In genomic region chr6:2876210-2877056, GRCh38 we compare ENCODE assay signal across 8 cellular contexts. TPM values are rescaled to one million over a fixed set of nuclear protein-coding genes. Genes with fewer than 3 reads are reported as not detected.
DNase-seq lines count a peak whose midpoint lies in the region; ATAC-seq and TF ChIP-seq lines count a peak whose summit lies in the region.

No MANE protein-coding gene starts in this region.

- POLR2A ChIA-PET in activated B cell treated with CpG ODN at 0.5 μM for 24 hours (lab: Charles Lee) = interaction anchor here (1.0 to 3.0 kb wide), 4 partner anchors 30 to 192 kb away, joined by 3 to 13 read pairs (median 6); partner anchors contain the start of gene RIPK1
- POLR2A ChIA-PET in naive thymus-derived CD8-positive, alpha-beta T cell (lab: Charles Lee) = interaction anchor here (0.5 to 6.8 kb wide), 12 partner anchors 12 to 95 kb away, joined by 3 to 56 read pairs (median 6); partner anchors contain the start of genes SERPINB1 and SERPINB6

- peaks cover 4% of the 10 kb centered on the region for H3K9me3 Mint-ChIP-seq in activated B cell treated with CpG ODN at 0.5 μM for 24 hours
- peaks cover 0 to 6% (median 2%) of the 10 kb centered on the region in 9 donors for H3K9me3 Mint-ChIP-seq in naive thymus-derived CD8-positive, alpha-beta T cell

- peaks cover 85% of the 10 kb centered on the region for H3K4me1 Mint-ChIP-seq in activated B cell treated with CpG ODN at 0.5 μM for 24 hours
- H3K4me1 Mint-ChIP-seq in naive thymus-derived CD8-positive, alpha-beta T cell = peaks cover 44 to 88% (median 81%) of the 10 kb centered on the region in 4 donors

- CTCF ChIA-PET in activated B cell treated with CpG ODN at 0.5 μM for 24 hours (lab: Charles Lee) = interaction anchor here (0.9 to 4.0 kb wide), 7 partner anchors 9 to 85 kb away, joined by 3 to 25 read pairs (median 3); no protein-coding TSS in a partner anchor

- peaks cover 40% of the 10 kb centered on the region for H3K36me3 Mint-ChIP-seq in activated B cell treated with CpG ODN at 0.5 μM for 24 hours (ENCODE audit: low read depth)
- H3K36me3 Mint-ChIP-seq in naive thymus-derived CD8-positive, alpha-beta T cell = peaks cover 0 to 2% (median 0%) of the 10 kb centered on the region in 3 donors

- no peaks in the 10 kb centered on the region for H3K27me3 Mint-ChIP-seq in activated B cell treated with CpG ODN at 0.5 μM for 24 hours
- no peaks in the 10 kb centered on the region for H3K27me3 Mint-ChIP-seq in naive thymus-derived CD8-positive, alpha-beta T cell

- peak overlapping the region; percentile 88 for H3K4me3 Mint-ChIP-seq in activated B cell treated with CpG ODN at 0.5 μM for 24 hours
- H3K4me3 Mint-ChIP-seq in naive thymus-derived CD8-positive, alpha-beta T cell = peak overlapping the region; percentile 72 to 94 (median 89)

- H3K4me3 ChIP-seq in fibroblast of pulmonary artery (replicated peaks; ENCODE audit: low read depth, low read length) = peak overlapping the region; percentile 43

- no peak for TF ChIP-seq CTCF in activated B cell treated with CpG ODN at 0.5 μM for 24 hours (IDR thresholded peaks at IDR 0.05)
- TF ChIP-seq CTCF in fibroblast of pulmonary artery (IDR thresholded peaks at IDR 0.05; ENCODE audit: low read length, missing control alignments) = no peak

- ATAC-seq in HG03045 (IDR thresholded peaks at IDR 0.05; ENCODE audit: unreplicated experiment) = peak; percentile 43
- ATAC-seq in activated B cell treated with CpG ODN at 0.5 μM for 24 hours (ENCODE audit: low read depth) = peak; percentile 23
- peak; percentile 15 to 24 for ATAC-seq in naive thymus-derived CD8-positive, alpha-beta T cell

- intact Hi-C loops in activated B cell treated with CpG ODN at 0.5 μM for 24 hours (cut with micrococcal nuclease) = loop anchor here (1.0 kb wide), 1 partner anchor 22 kb away; no protein-coding TSS in a partner anchor

- peak overlapping the region; percentile 99 for H3K27ac Mint-ChIP-seq in activated B cell treated with CpG ODN at 0.5 μM for 24 hours
- peak overlapping the region; percentile 91 to 99 (median 96) for H3K27ac Mint-ChIP-seq in naive thymus-derived CD8-positive, alpha-beta T cell

- DNase-seq in Daoy (ENCODE audit: low read depth) (peak; percentile 83), activated B cell treated with CpG ODN at 0.5 μM for 24 hours (no peak), fibroblast of pulmonary artery (ENCODE audit: low read depth) (peak; percentile 98), GDM1 (lab: John Stamatoyannopoulos, UW) (no peak), DMS114 treated with DMSO at 0.1 percent for 48 hours (lab: John Stamatoyannopoulos, UW; ENCODE audit: unreplicated experiment) (no peak), DMS153 treated with DMSO at 0.1 percent for 48 hours (lab: John Stamatoyannopoulos, UW; ENCODE audit: unreplicated experiment) (no peak)
- DNase-seq in naive thymus-derived CD8-positive, alpha-beta T cell = no peak

RNA-seq across cellular contexts. Expression of gene SERPINB9, which starts 26.7 kb away (rescaled TPM):
- 0.40 and 1.5 TPM in 2 replicates for total RNA-seq in Daoy (2014; rRNA removed; shearing (Covaris generic))
- 142 and 149 TPM in 2 replicates for total RNA-seq in activated B cell treated with CpG ODN at 0.5 μM for 24 hours
- total RNA-seq in naive thymus-derived CD8-positive, alpha-beta T cell = 10 to 100 TPM; 56.6 to 57.1 TPM
- 10 to 100 TPM; 29.9 to 37.2 (median 35.0) TPM for polyA plus RNA-seq in naive thymus-derived CD8-positive, alpha-beta T cell

RNA-seq across cellular contexts. Expression of gene SERPINB1, which starts 34.8 kb away (rescaled TPM):
- total RNA-seq in Daoy (2014; rRNA removed; shearing (Covaris generic)) = 1.4 and 3.7 TPM in 2 replicates
- total RNA-seq in activated B cell treated with CpG ODN at 0.5 μM for 24 hours = 59.9 and 60.5 TPM in 2 replicates
- total RNA-seq in naive thymus-derived CD8-positive, alpha-beta T cell = 10 to 100 TPM; 65.3 to 67.1 TPM
- polyA plus RNA-seq in naive thymus-derived CD8-positive, alpha-beta T cell = 100 to 1,000 TPM; 121 to 130 (median 123) TPM

Comparison
In these comparisons a context has a peak if more than half of its experiments do, and no peak if none do; other contexts are left out.
1. DNase-seq: peak in Daoy (single experiment) and fibroblast of pulmonary artery (single experiment); none in activated B cell treated with CpG ODN at 0.5 μM for 24 hours (single experiment), naive thymus-derived CD8-positive, alpha-beta T cell (0 of 10), GDM1 (single experiment), DMS114 treated with DMSO at 0.1 percent for 48 hours (single experiment) and DMS153 treated with DMSO at 0.1 percent for 48 hours (single experiment).
2. RNA of gene SERPINB9, which starts 26.7 kb away (total RNA-seq): 142 to 149 TPM in activated B cell treated with CpG ODN at 0.5 μM for 24 hours and 56.6 to 57.1 TPM in naive thymus-derived CD8-positive, alpha-beta T cell; 0.40 to 1.5 TPM in Daoy; every median in the first group is over 10 times any median in the second.
3. RNA of gene SERPINB1, which starts 34.8 kb away (total RNA-seq): 65.3 to 67.1 TPM in naive thymus-derived CD8-positive, alpha-beta T cell and 59.9 to 60.5 TPM in activated B cell treated with CpG ODN at 0.5 μM for 24 hours; 1.4 to 3.7 TPM in Daoy; every median in the first group is over 10 times any median in the second.
4. Peak in every context shown above with its lines, with median percentiles within 50 percentile points of each other: ATAC-seq.